8 cellular contexts compared by ENCODE assay signal in the genomic region with DNA sequence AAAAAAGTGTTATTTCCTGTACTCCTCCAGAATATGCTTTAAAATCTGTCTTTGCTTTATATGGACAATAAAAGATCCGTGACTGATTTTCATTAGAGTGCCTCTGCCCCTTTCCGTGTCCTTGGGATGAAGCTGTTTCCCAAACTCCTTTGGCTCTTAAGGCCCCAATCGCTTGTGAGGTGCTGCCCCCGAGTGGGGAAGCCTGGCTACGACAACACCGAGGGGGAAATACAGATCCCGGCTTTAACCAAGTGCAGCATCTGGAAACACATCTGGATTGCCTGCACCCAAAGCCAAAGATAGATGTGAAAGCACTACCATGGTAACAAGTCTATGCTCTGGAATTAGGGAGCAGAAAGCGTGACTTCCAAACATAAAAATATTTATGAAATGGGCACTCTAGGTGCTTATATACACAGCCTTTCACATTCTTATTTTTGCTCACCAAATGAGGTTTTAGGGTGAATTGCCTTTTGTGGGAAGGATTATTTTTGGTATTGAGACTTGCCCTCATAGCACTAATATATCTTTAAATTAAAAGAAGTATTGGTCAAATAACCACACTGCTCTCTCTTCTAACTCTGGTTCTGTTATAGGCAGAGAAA. TPM values are rescaled to one million over a fixed set of nuclear protein-coding genes. Genes with fewer than 3 reads are reported as not detected.
DNase-seq lines count a peak whose midpoint lies in the region; ATAC-seq lines count a peak whose summit lies in the region.

No MANE protein-coding gene starts in this region.

- peak; percentile 91 for ATAC-seq in left colon
- ATAC-seq in GM18870 (IDR thresholded peaks at IDR 0.05; ENCODE audit: unreplicated experiment), result no peak

- intact Hi-C loops in left colon (cut with DNase I, micrococcal nuclease), result loop anchor here (2.0 to 5.0 kb wide), 2 partner anchors 161 to 162 kb away; no protein-coding TSS in a partner anchor

- peak; percentile 8 for DNase-seq in NK-92 treated with Interleukin-12 subunit alpha and Interleukin-12 subunit beta, amount 100 ng/mL, for 24 hours (lab: John Stamatoyannopoulos, UW)
- DNase-seq in NK-92 (lab: John Stamatoyannopoulos, UW; ENCODE audit: unreplicated experiment) (no peak), NCI-H1092 treated with DMSO at 0.1 percent for 48 hours (lab: John Stamatoyannopoulos, UW) (peak; percentile 32), T1000 (lab: John Stamatoyannopoulos, UW) (peak; percentile 8), cerebellum (ENCODE audit: low spot score) (peak; percentile 63), left colon (peak; percentile 32 to 71)
- peak; percentile 35 for DNase-seq in stimulated activated CD4-positive, alpha-beta T cell treated with anti-CD3 and anti-CD28 coated beads, Interleukin-4, amount 100 ng/mL, for 24 hours

RNA-seq across cellular contexts. Expression of gene ADCY5, which starts 40.6 kb away (rescaled TPM):
- total RNA-seq in cerebellum, result 23.5 TPM
- total RNA-seq in left colon, result 10 to 100 TPM in 1 of 2 donors, 1 to 10 TPM in 1; 4.5 to 17.4 TPM
